ENCODE assay signal across 11 cellular contexts in genomic region chr2:215830313-215830712, GRCh38.
DNase-seq lines count a peak whose midpoint lies in the region; ATAC-seq, FAIRE-seq and TF ChIP-seq lines count a peak whose summit lies in the region.
"Had no signal": no experiment of that assay in that cellular context is flagged by ENCODE, and none has a peak within 500 bp of the region (broad histone marks: within the 10 kb centered on the region; RNA-seq: fewer than 3 reads in every experiment).

No MANE protein-coding gene starts in this region.

- WGBS in hepatocyte (ENCODE audit: low lambda C conversion rate, missing lambda C conversion rate), result 54% methylated on average over 4 of the region's 4 CpGs

- H4K20me1 ChIP-seq in astrocyte (ENCODE audit: insufficient read depth, low read length), result no peaks in the 10 kb centered on the region
- H4K20me1 ChIP-seq in hepatocyte (ENCODE audit: insufficient read depth, poor library complexity, severe bottlenecking), result no peaks in the 10 kb centered on the region

- no peaks in the 10 kb centered on the region for H3K9me3 ChIP-seq in astrocyte (ENCODE audit: insufficient read depth, low read depth, low read length)
- H3K9me3 ChIP-seq in hepatocyte (ENCODE audit: low read depth), result no peaks in the 10 kb centered on the region

- peaks cover 31% of the 10 kb centered on the region for H3K4me1 ChIP-seq in astrocyte (ENCODE audit: insufficient read depth, low read length)
- H3K4me1 ChIP-seq in hepatocyte (ENCODE audit: insufficient read depth), result peaks cover 41% of the 10 kb centered on the region

- H3K4me1 Mint-ChIP-seq in astrocyte (ENCODE audit: low read depth, unreplicated experiment) (peaks cover 41% of the 10 kb centered on the region), T-cell (peaks cover 0 to 5% (median 1%) of the 10 kb centered on the region in 3 donors)

- H3K4me3 Mint-ChIP-seq in astrocyte (ENCODE audit: unreplicated experiment) (no peak overlapping the region), T-cell (no peak overlapping the region)

- DNase-seq in HPDE6-E6E7 (ENCODE audit: extremely low spot score) (peak; percentile 49), astrocyte (ENCODE audit: low read depth) (peak; percentile 80), hepatocyte (ENCODE audit: low spot score) (peak; percentile 67), stromal cell of bone marrow (ENCODE audit: low read depth) (peak; percentile 81), T-cell (no peak), HTR-8/SVneo (ENCODE audit: insufficient read length, low spot score) (no peak)
- DNase-seq: activated CD4-positive, alpha-beta T cell treated with anti-CD3 and anti-CD28 coated beads for 4 hours; GDM1 had no signal

- POLR2A ChIA-PET in T-cell (lab: Charles Lee), result no interaction called here

- H3K36me3 ChIP-seq in astrocyte (ENCODE audit: insufficient read depth, low read length) (no peaks in the 10 kb centered on the region), hepatocyte (replicated peaks; ENCODE audit: insufficient read depth, low read depth) (no peaks in the 10 kb centered on the region)

- H3K4me2 ChIP-seq in astrocyte (ENCODE audit: low read length) (peak overlapping the region; percentile 27), hepatocyte (no peak overlapping the region)

- no peak for ATAC-seq in GM21723 (IDR thresholded peaks at IDR 0.05; ENCODE audit: unreplicated experiment)
- ATAC-seq in T-cell (replicated peaks in 1 of 4), result no peak
- no peak for ATAC-seq in HG03439 (IDR thresholded peaks at IDR 0.05; ENCODE audit: unreplicated experiment)

- H3K27ac ChIP-seq in astrocyte (ENCODE audit: low read depth, low read length), result no peak overlapping the region
- no peak overlapping the region for H3K27ac ChIP-seq in hepatocyte
- H3K27ac ChIP-seq: HL-60 had no signal

- H3K9ac ChIP-seq in astrocyte (ENCODE audit: low read length), result no peak overlapping the region

- no peaks in the 10 kb centered on the region for H3K9me2 ChIP-seq in hepatocyte (replicated peaks; ENCODE audit: insufficient read depth)

- H3K27me3 ChIP-seq in astrocyte (ENCODE audit: insufficient read depth, low read length) (no peaks in the 10 kb centered on the region), hepatocyte (no peaks in the 10 kb centered on the region)

- FAIRE-seq in astrocyte (lab: Jason Lieb, UNC), result no peak
- no peak for FAIRE-seq in HTR-8/SVneo (lab: Jason Lieb, UNC)

- H3K79me2 ChIP-seq in astrocyte (ENCODE audit: insufficient read depth, low read length) (no peaks in the 10 kb centered on the region), hepatocyte (no peaks in the 10 kb centered on the region)

- CTCF ChIA-PET in T-cell (lab: Charles Lee), result interaction anchor here in 1 of 2 donors (0.6 to 4.0 kb wide), 2 partner anchors 184 to 376 kb away, joined by 7 to 46 read pairs; no protein-coding TSS in a partner anchor

- H2AFZ ChIP-seq in astrocyte (ENCODE audit: low read depth, low read length) (peak overlapping the region; percentile 19), hepatocyte (no peak overlapping the region)

- no peak for TF ChIP-seq CTCF in astrocyte (IDR thresholded peaks at IDR 0.05; ENCODE audit: insufficient read depth, low read depth, low read length)
- no peak for TF ChIP-seq CTCF in hepatocyte (IDR thresholded peaks at IDR 0.05; ENCODE audit: poor library complexity)

- peaks cover 3% of the 10 kb centered on the region for H3K9me3 Mint-ChIP-seq in astrocyte (ENCODE audit: unreplicated experiment)
- H3K9me3 Mint-ChIP-seq in T-cell, result no peaks in the 10 kb centered on the region

- H3K4me3 ChIP-seq in astrocyte (ENCODE audit: insufficient read depth, low read depth, low read length) (no peak overlapping the region), hepatocyte (no peak overlapping the region)

- no peaks in the 10 kb centered on the region for H3K36me3 Mint-ChIP-seq in astrocyte (ENCODE audit: low read depth, unreplicated experiment)
- no peaks in the 10 kb centered on the region for H3K36me3 Mint-ChIP-seq in T-cell

- no peak overlapping the region for H3K27ac Mint-ChIP-seq in astrocyte (ENCODE audit: unreplicated experiment)
- no peak overlapping the region for H3K27ac Mint-ChIP-seq in T-cell

- H3K27me3 Mint-ChIP-seq in astrocyte (ENCODE audit: low read depth, unreplicated experiment) (no peaks in the 10 kb centered on the region), T-cell (no peaks in the 10 kb centered on the region)

Comparison
In these comparisons a context has a peak if more than half of its experiments do, and no peak if none do; other contexts are left out.
1. DNase-seq: peak in HPDE6-E6E7 (single experiment), astrocyte (single experiment), hepatocyte (single experiment) and stromal cell of bone marrow (single experiment); none in T-cell (0 of 34) and HTR-8/SVneo (single experiment).